11 cellular contexts compared by ENCODE assay signal in the genomic region with DNA sequence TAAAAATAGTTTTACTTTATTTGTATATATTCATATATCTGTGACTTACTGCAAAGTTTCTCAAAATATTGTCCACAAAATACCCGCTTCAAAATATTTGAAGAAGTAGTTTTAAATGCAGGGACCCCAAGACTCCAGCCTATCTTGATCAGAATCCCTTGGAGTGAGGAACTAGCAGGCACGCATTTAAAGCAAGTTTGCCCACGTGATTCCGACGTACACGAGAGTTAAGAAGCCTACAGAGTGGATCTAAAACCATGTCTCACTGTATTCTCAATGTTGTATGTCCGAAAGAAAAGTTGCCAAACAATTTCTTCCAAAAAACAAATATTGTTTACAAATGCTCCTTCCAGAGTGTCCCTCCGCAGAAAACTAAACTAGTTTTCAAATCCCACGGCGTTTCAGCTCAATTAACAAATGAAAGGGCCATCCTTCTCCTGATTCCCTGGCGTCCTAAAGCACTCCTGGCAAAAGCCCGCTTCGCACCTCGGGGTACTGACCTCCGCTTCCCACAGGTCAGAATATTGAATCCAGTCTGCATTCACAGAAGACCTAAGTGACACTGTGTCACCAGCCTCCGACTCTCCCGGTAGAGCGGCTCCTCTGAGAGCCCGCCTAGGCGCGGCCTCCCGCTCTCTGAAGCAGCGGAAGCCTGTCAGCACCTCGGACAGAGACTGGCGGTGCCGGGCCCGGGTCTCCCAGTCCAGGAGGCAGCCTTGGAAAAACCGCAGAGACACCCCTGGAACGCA. TPM values are rescaled to one million over a fixed set of nuclear protein-coding genes. Genes with fewer than 3 reads are reported as not detected.
DNase-seq lines count a peak whose midpoint lies in the region; ATAC-seq, FAIRE-seq and TF ChIP-seq lines count a peak whose summit lies in the region.
"Had no signal": no experiment of that assay in that cellular context is flagged by ENCODE, and none has a peak within 500 bp of the region (broad histone marks: within the 10 kb centered on the region; RNA-seq: fewer than 3 reads in every experiment).

No MANE protein-coding gene starts in this region.

- peaks cover 13% of the 10 kb centered on the region for H3K27me3 ChIP-seq in astrocyte (ENCODE audit: insufficient read depth, low read length)
- H3K27me3 ChIP-seq in iPS-20b (ENCODE audit: insufficient read depth, low read length), result no peaks in the 10 kb centered on the region
- H3K27me3 ChIP-seq in stomach smooth muscle (ENCODE audit: control insufficient read depth in 1 of 2, insufficient read depth in 2 of 2, low read length in 2 of 2), result peaks cover 23 to 34% of the 10 kb centered on the region in 2 donors

- peak overlapping the region; percentile 23 for H3K4me3 ChIP-seq in astrocyte (ENCODE audit: insufficient read depth, low read depth, low read length)
- peak overlapping the region; percentile 64 for H3K4me3 ChIP-seq in iPS-20b (ENCODE audit: low read length)
- H3K4me3 ChIP-seq in stomach smooth muscle (ENCODE audit: low read length in 2 of 2), result peak overlapping the region; percentile 46 to 60

- ATAC-seq in stimulated activated naive CD8-positive, alpha-beta T cell treated with anti-CD3 and anti-CD28 coated beads, Interleukin-15, amount 100 ng/mL, for 72 hours, result no peak
- ATAC-seq: stimulated activated effector memory CD8-positive, alpha-beta T cell treated with anti-CD3 and anti-CD28 coated beads, Interleukin-12 subunit alpha, Interleukin-12 subunit beta, amount 100 ng/mL, for 72 hours had no signal

- FAIRE-seq in astrocyte (lab: Jason Lieb, UNC), result no peak

- H3K9ac ChIP-seq in astrocyte (ENCODE audit: low read length) (no peak overlapping the region), iPS-20b (ENCODE audit: low read depth, low read length) (peak overlapping the region; percentile 68; the same call in 1 of the 2 replicates), stomach smooth muscle (ENCODE audit: low read length in 2 of 2) (no peak overlapping the region)

- H2AFZ ChIP-seq in astrocyte (ENCODE audit: low read depth, low read length), result no peak overlapping the region

- H3K4me2 ChIP-seq in astrocyte (ENCODE audit: low read length), result peak overlapping the region; percentile 78

- no peaks in the 10 kb centered on the region for H3K9me3 Mint-ChIP-seq in astrocyte (ENCODE audit: unreplicated experiment)
- H3K9me3 Mint-ChIP-seq in stimulated activated naive CD8-positive, alpha-beta T cell treated with anti-CD3 and anti-CD28 coated beads, Interleukin-15, amount 100 ng/mL, for 72 hours, result no peaks in the 10 kb centered on the region

- H3K27me3 Mint-ChIP-seq in astrocyte (ENCODE audit: low read depth, unreplicated experiment), result peaks cover 18% of the 10 kb centered on the region
- H3K27me3 Mint-ChIP-seq in stimulated activated naive CD8-positive, alpha-beta T cell treated with anti-CD3 and anti-CD28 coated beads, Interleukin-15, amount 100 ng/mL, for 72 hours, result peaks cover 57% of the 10 kb centered on the region

- no peaks in the 10 kb centered on the region for H4K20me1 ChIP-seq in astrocyte (ENCODE audit: insufficient read depth, low read length)

- H3K36me3 ChIP-seq in astrocyte (ENCODE audit: insufficient read depth, low read length) (no peaks in the 10 kb centered on the region), iPS-20b (ENCODE audit: insufficient read depth, low read depth, low read length) (peaks cover 17% of the 10 kb centered on the region; the same call in 1 of the 2 replicates), stomach smooth muscle (ENCODE audit: control insufficient read depth in 2 of 2, insufficient read depth in 2 of 2, low read length in 2 of 2) (no peaks in the 10 kb centered on the region)

- no peak overlapping the region for H3K27ac Mint-ChIP-seq in astrocyte (ENCODE audit: unreplicated experiment)
- no peak overlapping the region for H3K27ac Mint-ChIP-seq in stimulated activated naive CD8-positive, alpha-beta T cell treated with anti-CD3 and anti-CD28 coated beads, Interleukin-15, amount 100 ng/mL, for 72 hours
- H3K27ac Mint-ChIP-seq: stimulated activated effector memory CD8-positive, alpha-beta T cell treated with anti-CD3 and anti-CD28 coated beads, Interleukin-12 subunit alpha, Interleukin-12 subunit beta, amount 100 ng/mL, for 72 hours had no signal

- H3K4me3 Mint-ChIP-seq in astrocyte (ENCODE audit: unreplicated experiment), result peak overlapping the region; percentile 89
- H3K4me3 Mint-ChIP-seq in stimulated activated naive CD8-positive, alpha-beta T cell treated with anti-CD3 and anti-CD28 coated beads, Interleukin-15, amount 100 ng/mL, for 72 hours, result peak overlapping the region in 1 of 2 donors; percentile 23
- H3K4me3 Mint-ChIP-seq: stimulated activated effector memory CD8-positive, alpha-beta T cell treated with anti-CD3 and anti-CD28 coated beads, Interleukin-12 subunit alpha, Interleukin-12 subunit beta, amount 100 ng/mL, for 72 hours had no signal

- peak; percentile 14 for DNase-seq in NCI-H2029 (lab: John Stamatoyannopoulos, UW)
- DNase-seq in NCI-H2029 treated with DMSO at 0.1 percent for 48 hours (lab: John Stamatoyannopoulos, UW), result no peak
- DNase-seq in astrocyte (ENCODE audit: low read depth), result no peak
- no peak for DNase-seq in stimulated activated naive CD4-positive, alpha-beta T cell treated with Interleukin-2 at 50 U/mL for 16 hours (lab: John Stamatoyannopoulos, UW)
- no peak for DNase-seq in pons (ENCODE audit: low spot score)
- no peak for DNase-seq in stimulated activated naive CD8-positive, alpha-beta T cell treated with anti-CD3 and anti-CD28 coated beads, Interleukin-15, amount 100 ng/mL, for 72 hours
- DNase-seq: ACHN; activated CD4-positive, alpha-beta T cell treated with anti-CD3 and anti-CD28 coated beads for 48 hours had no signal

- no peak for TF ChIP-seq CTCF in astrocyte (IDR thresholded peaks at IDR 0.05; ENCODE audit: insufficient read depth, low read depth, low read length)

- H3K27ac ChIP-seq in astrocyte (ENCODE audit: low read depth, low read length) (no peak overlapping the region), iPS-20b (ENCODE audit: low read length) (no peak overlapping the region), stomach smooth muscle (ENCODE audit: low read length) (no peak overlapping the region)

- no peaks in the 10 kb centered on the region for H3K79me2 ChIP-seq in astrocyte (ENCODE audit: insufficient read depth, low read length)

- no peaks in the 10 kb centered on the region for H3K9me3 ChIP-seq in astrocyte (ENCODE audit: insufficient read depth, low read depth, low read length)
- H3K9me3 ChIP-seq in iPS-20b (ENCODE audit: insufficient read depth, low read depth, low read length), result no peaks in the 10 kb centered on the region
- no peaks in the 10 kb centered on the region for H3K9me3 ChIP-seq in stomach smooth muscle (ENCODE audit: control insufficient read depth in 2 of 2, low read length in 2 of 2)

- H3K4me1 Mint-ChIP-seq in astrocyte (ENCODE audit: low read depth, unreplicated experiment), result peaks cover 20% of the 10 kb centered on the region
- peaks cover 4% of the 10 kb centered on the region for H3K4me1 Mint-ChIP-seq in stimulated activated naive CD8-positive, alpha-beta T cell treated with anti-CD3 and anti-CD28 coated beads, Interleukin-15, amount 100 ng/mL, for 72 hours
- H3K4me1 Mint-ChIP-seq: stimulated activated effector memory CD8-positive, alpha-beta T cell treated with anti-CD3 and anti-CD28 coated beads, Interleukin-12 subunit alpha, Interleukin-12 subunit beta, amount 100 ng/mL, for 72 hours had no signal

- H3K36me3 Mint-ChIP-seq in astrocyte (ENCODE audit: low read depth, unreplicated experiment), result peaks cover 3% of the 10 kb centered on the region
- H3K36me3 Mint-ChIP-seq: stimulated activated effector memory CD8-positive, alpha-beta T cell treated with anti-CD3 and anti-CD28 coated beads, Interleukin-12 subunit alpha, Interleukin-12 subunit beta, amount 100 ng/mL, for 72 hours had no signal

- no peaks in the 10 kb centered on the region for H3K4me1 ChIP-seq in astrocyte (ENCODE audit: insufficient read depth, low read length)
- peaks cover 50% of the 10 kb centered on the region for H3K4me1 ChIP-seq in iPS-20b (ENCODE audit: insufficient read depth, low read length)
- peaks cover 17% of the 10 kb centered on the region for H3K4me1 ChIP-seq in stomach smooth muscle (ENCODE audit: control insufficient read depth, insufficient read depth, low read length)

RNA-seq across cellular contexts. Expression of a gene that starts 1.5 kb away (rescaled TPM):
- 43.2 and 47.9 TPM in 2 replicates for total RNA-seq in astrocyte
